ENCODE assay signal across 13 cellular contexts in the genomic region with DNA sequence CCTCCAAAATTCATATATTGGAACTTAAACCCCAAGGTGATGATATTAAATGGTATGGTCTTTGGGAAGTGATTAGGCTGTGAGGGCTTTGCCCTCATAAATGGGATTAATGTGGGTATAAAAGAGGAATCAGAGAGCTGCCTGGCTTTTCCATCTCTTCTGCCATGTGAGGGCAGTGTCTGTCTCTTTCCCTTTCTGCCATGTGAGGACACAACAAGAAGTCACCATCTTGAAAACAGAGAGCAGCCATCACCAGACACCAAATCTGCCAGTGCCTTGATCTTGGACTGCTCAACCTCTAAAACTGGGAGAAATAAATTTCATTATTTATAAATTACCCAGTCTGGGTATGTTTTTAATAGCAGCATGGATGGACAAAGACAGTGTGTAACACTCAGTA.
"Had no signal": no experiment of that assay in that cellular context is flagged by ENCODE, and none has a peak within 500 bp of the region (broad histone marks: within the 10 kb centered on the region; RNA-seq: fewer than 3 reads in every experiment).

No MANE protein-coding gene starts in this region.

- H3K27me3 ChIP-seq: breast epithelium, gastrocnemius medialis, stomach had no signal

- H3K4me3 ChIP-seq: breast epithelium, gastrocnemius medialis, stomach had no signal

- H3K27ac ChIP-seq: breast epithelium, gastrocnemius medialis, stomach had no signal

- ATAC-seq: activated CD8-positive, alpha-beta memory T cell treated with anti-CD3 and anti-CD28 coated beads, Interleukin-2, amount 10 ng/mL, durations not matched to agents 7 days and 5 days; gastrocnemius medialis; left ventricle myocardium superior had no signal

- H3K36me3 ChIP-seq: breast epithelium, gastrocnemius medialis, stomach had no signal

- DNase-seq: activated CD4-positive, alpha-beta T cell treated with anti-CD3 and anti-CD28 coated beads, Interleukin-2, amount 50 U/mL, for 48 hours; activated CD4-positive, CD25-positive, alpha-beta regulatory T cell treated with anti-CD3 and anti-CD28 coated beads, Interleukin-2, amount 50 U/mL, for 72 hours; activated CD8-positive, alpha-beta memory T cell treated with anti-CD3 and anti-CD28 coated beads, Interleukin-2, amount 10 ng/mL, durations not matched to agents 7 days and 5 days; activated naive CD8-positive, alpha-beta T cell treated with anti-CD3 and anti-CD28 coated beads, Interleukin-2, amount 10 ng/mL, durations not matched to agents 7 days and 5 days; activated T-cell treated with anti-CD3 and anti-CD28 coated beads, Interleukin-2, amount 50 U/mL, for 24 hours; aorta; gastrocnemius medialis; left ventricle myocardium superior; naive B cell; small intestine; stomach; T-helper 2 cell had no signal

- H3K9me3 ChIP-seq: breast epithelium, gastrocnemius medialis had no signal

- H3K4me1 ChIP-seq: breast epithelium, gastrocnemius medialis, stomach had no signal
